Comparison of ENCODE assay signal across 7 cellular contexts in genomic region chr2:29011650-29012060, GRCh38. TPM values are rescaled to one million over a fixed set of nuclear protein-coding genes. Genes with fewer than 3 reads are reported as not detected.
DNase-seq lines count a peak whose midpoint lies in the region; ATAC-seq and TF ChIP-seq lines count a peak whose summit lies in the region.

No MANE protein-coding gene starts in this region.

- DNase-seq in NCI-H2171 treated with DMSO at 0.1 percent for 48 hours (lab: John Stamatoyannopoulos, UW), result peak; percentile 51
- DNase-seq in activated T-cell treated with anti-CD3 and anti-CD28 coated beads for 24 hours (ENCODE audit: low read depth), result peak; percentile 22
- peak; percentile 50 to 69 for DNase-seq in cardiac muscle cell (ENCODE audit: low read depth in 1 of 2, low spot score in 1 of 2)
- peak in 2 of 3 donors; percentile 41 to 54 for DNase-seq in stimulated activated CD4-positive, alpha-beta T cell treated with anti-CD3 and anti-CD28 coated beads, TNF-alpha, amount 100 ng/mL, for 1 hour (ENCODE audit: low read depth in 3 of 3, low spot score in 1 of 3)
- no peak for DNase-seq in foreskin melanocyte

- H3K36me3 ChIP-seq in cardiac muscle cell, result no peaks in the 10 kb centered on the region

- peaks cover 36% of the 10 kb centered on the region for H3K4me1 ChIP-seq in cardiac muscle cell (ENCODE audit: low read depth)

- ATAC-seq in GM21515 (IDR thresholded peaks at IDR 0.05; ENCODE audit: unreplicated experiment), result no peak
- ATAC-seq in GM19395 (IDR thresholded peaks at IDR 0.05; ENCODE audit: unreplicated experiment), result no peak

- H3K9me3 ChIP-seq in cardiac muscle cell (ENCODE audit: low read depth), result no peaks in the 10 kb centered on the region

- H3K4me3 ChIP-seq in cardiac muscle cell, result no peak overlapping the region

- peak overlapping the region; percentile 63 for H3K27ac ChIP-seq in cardiac muscle cell

- no peaks in the 10 kb centered on the region for H3K27me3 ChIP-seq in cardiac muscle cell

- peak; percentile 14 for TF ChIP-seq CTCF in cardiac muscle cell (IDR thresholded peaks at IDR 0.05; ENCODE audit: low read depth, low read length)

RNA-seq across cellular contexts. Expression of gene TOGARAM2, which starts 30.6 kb away (rescaled TPM):
- total RNA-seq in cardiac muscle cell, result under 0.01 and 0.03 TPM in 2 replicates
- not detected in 2 replicates for polyA plus RNA-seq in cardiac muscle cell
